9 cellular contexts compared by ENCODE assay signal in genomic region chr18:34223164-34223892, GRCh38. TPM values are rescaled to one million over a fixed set of nuclear protein-coding genes. Genes with fewer than 3 reads are reported as not detected.
DNase-seq lines count a peak whose midpoint lies in the region; ATAC-seq, FAIRE-seq and TF ChIP-seq lines count a peak whose summit lies in the region.
"Had no signal": no experiment of that assay in that cellular context is flagged by ENCODE, and none has a peak within 500 bp of the region (broad histone marks: within the 10 kb centered on the region; RNA-seq: fewer than 3 reads in every experiment).

No MANE protein-coding gene starts in this region.

- H3K27ac Mint-ChIP-seq in activated naive CD4-positive, alpha-beta T cell treated with anti-CD3 and anti-CD28 coated beads, Interleukin-2, amount 10 ng/mL, durations not matched to agents 7 days and 5 days = no peak overlapping the region

- H3K4me1 ChIP-seq in thoracic aorta (ENCODE audit: control insufficient read depth in 1 of 2, low read depth in 2 of 2) = peaks cover 0 to 24% of the 10 kb centered on the region in 2 donors

- H3K9me3 ChIP-seq in thoracic aorta = no peaks in the 10 kb centered on the region

- DNase-seq in NCI-H1694 treated with DMSO at 0.1 percent for 48 hours (lab: John Stamatoyannopoulos, UW) (peak; percentile 22), NCI-H1694 (lab: John Stamatoyannopoulos, UW) (no peak), T1000 (lab: John Stamatoyannopoulos, UW) (peak; percentile 15), iPS-NIHi11 (ENCODE audit: low spot score) (peak; percentile 35), thoracic aorta (ENCODE audit: low spot score) (no peak), GM19239 (ENCODE audit: insufficient read length, low spot score) (no peak), HPDE6-E6E7 (ENCODE audit: extremely low spot score) (no peak)
- no peak for DNase-seq in activated naive CD4-positive, alpha-beta T cell treated with anti-CD3 and anti-CD28 coated beads, Interleukin-2, amount 10 ng/mL, durations not matched to agents 7 days and 5 days

- TF ChIP-seq CTCF in thoracic aorta (IDR thresholded peaks at IDR 0.05) = no peak

- no peak overlapping the region for H3K27ac ChIP-seq in thoracic aorta

- no peaks in the 10 kb centered on the region for H3K9me3 Mint-ChIP-seq in activated naive CD4-positive, alpha-beta T cell treated with anti-CD3 and anti-CD28 coated beads, Interleukin-2, amount 10 ng/mL, durations not matched to agents 7 days and 5 days

- no peaks in the 10 kb centered on the region for H3K36me3 Mint-ChIP-seq in activated naive CD4-positive, alpha-beta T cell treated with anti-CD3 and anti-CD28 coated beads, Interleukin-2, amount 10 ng/mL, durations not matched to agents 7 days and 5 days

- peak; percentile 16 for ATAC-seq in thoracic aorta (ENCODE audit: insufficient number of reproducible peaks, low FRiP score, low read depth)

- no peak for FAIRE-seq in GM19239 (lab: Jason Lieb, UNC)

- H3K27me3 Mint-ChIP-seq in activated naive CD4-positive, alpha-beta T cell treated with anti-CD3 and anti-CD28 coated beads, Interleukin-2, amount 10 ng/mL, durations not matched to agents 7 days and 5 days = peaks cover 40% of the 10 kb centered on the region

- H3K4me1 Mint-ChIP-seq in activated naive CD4-positive, alpha-beta T cell treated with anti-CD3 and anti-CD28 coated beads, Interleukin-2, amount 10 ng/mL, durations not matched to agents 7 days and 5 days = peaks cover 2% of the 10 kb centered on the region

- H3K36me3 ChIP-seq in thoracic aorta = no peaks in the 10 kb centered on the region

- no peaks in the 10 kb centered on the region for H3K27me3 ChIP-seq in thoracic aorta (replicated peaks; ENCODE audit: insufficient read depth)

- CTCF ChIA-PET in activated naive CD4-positive, alpha-beta T cell treated with anti-CD3 and anti-CD28 coated beads, Interleukin-2, amount 10 ng/mL, durations not matched to agents 7 days and 5 days (lab: Charles Lee) = no interaction called here

- H3K4me3 ChIP-seq in thoracic aorta = peak overlapping the region; percentile 77

- H3K4me3 Mint-ChIP-seq in activated naive CD4-positive, alpha-beta T cell treated with anti-CD3 and anti-CD28 coated beads, Interleukin-2, amount 10 ng/mL, durations not matched to agents 7 days and 5 days = no peak overlapping the region

RNA-seq across cellular contexts. Expression of gene NOL4, which starts 1.4 kb away (rescaled TPM):
- not detected for total RNA-seq in thoracic aorta
- total RNA-seq: M059J had no signal

Comparison
In these comparisons a context has a peak if more than half of its experiments do, and no peak if none do; other contexts are left out.
1. DNase-seq: peak in NCI-H1694 treated with DMSO at 0.1 percent for 48 hours (single experiment), T1000 (single experiment) and iPS-NIHi11 (single experiment); none in NCI-H1694 (single experiment), thoracic aorta (single experiment), GM19239 (single experiment), activated naive CD4-positive, alpha-beta T cell treated with anti-CD3 and anti-CD28 coated beads, Interleukin-2, amount 10 ng/mL, durations not matched to agents 7 days and 5 days (single experiment) and HPDE6-E6E7 (single experiment).